1 cellular context compared by ENCODE assay signal in genomic region chr6:28789553-28790083, GRCh38.
A peak's percentile ranks its signal among the peaks of the same experiment; 100 is the strongest.
TF ChIP-seq lines count a peak whose summit lies in the region.

No MANE protein-coding gene starts in this region.

TF ChIP-seq in K562, 482 proteins besides CTCF, POLR2A, EP300 and RAD21 (continued from another document and continues in another):
- peak; percentile 48 for TF ChIP-seq BDP1 (IDR thresholded peaks at IDR 0.05; ENCODE audit: insufficient read depth, insufficient read length)
- TF ChIP-seq SLC30A9 (CRISPR knock-in tag; IDR thresholded peaks at IDR 0.05), result no peak
- TF ChIP-seq ZZZ3 (IDR thresholded peaks at IDR 0.05), result no peak
- TF ChIP-seq CBFA2T2 (conservative IDR thresholded peaks at IDR 0.05), result no peak
- TF ChIP-seq, protein P1, sequence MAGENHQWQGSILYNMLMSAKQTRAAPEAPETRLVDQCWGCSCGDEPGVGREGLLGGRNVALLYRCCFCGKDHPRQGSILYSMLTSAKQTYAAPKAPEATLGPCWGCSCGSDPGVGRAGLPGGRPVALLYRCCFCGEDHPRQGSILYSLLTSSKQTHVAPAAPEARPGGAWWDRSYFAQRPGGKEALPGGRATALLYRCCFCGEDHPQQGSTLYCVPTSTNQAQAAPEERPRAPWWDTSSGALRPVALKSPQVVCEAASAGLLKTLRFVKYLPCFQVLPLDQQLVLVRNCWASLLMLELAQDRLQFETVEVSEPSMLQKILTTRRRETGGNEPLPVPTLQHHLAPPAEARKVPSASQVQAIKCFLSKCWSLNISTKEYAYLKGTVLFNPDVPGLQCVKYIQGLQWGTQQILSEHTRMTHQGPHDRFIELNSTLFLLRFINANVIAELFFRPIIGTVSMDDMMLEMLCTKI (IDR thresholded peaks at IDR 0.05; ENCODE audit: partially characterized antibody), result no peak
- no peak; the same call in 1 of the 2 replicates for TF ChIP-seq SP1 (CRISPR knock-in tag; IDR thresholded peaks at IDR 0.05)
- no peak for TF ChIP-seq NEUROD1 (IDR thresholded peaks at IDR 0.05; ENCODE audit: borderline replicate concordance, low read depth, low read length, partially characterized antibody)
- TF ChIP-seq U2AF1 (optimal IDR thresholded peaks at IDR 0.05; ENCODE audit: low read depth, low read length), result no peak
- TF ChIP-seq LARP7 (IDR thresholded peaks at IDR 0.05), result no peak
- TF ChIP-seq, protein P2, sequence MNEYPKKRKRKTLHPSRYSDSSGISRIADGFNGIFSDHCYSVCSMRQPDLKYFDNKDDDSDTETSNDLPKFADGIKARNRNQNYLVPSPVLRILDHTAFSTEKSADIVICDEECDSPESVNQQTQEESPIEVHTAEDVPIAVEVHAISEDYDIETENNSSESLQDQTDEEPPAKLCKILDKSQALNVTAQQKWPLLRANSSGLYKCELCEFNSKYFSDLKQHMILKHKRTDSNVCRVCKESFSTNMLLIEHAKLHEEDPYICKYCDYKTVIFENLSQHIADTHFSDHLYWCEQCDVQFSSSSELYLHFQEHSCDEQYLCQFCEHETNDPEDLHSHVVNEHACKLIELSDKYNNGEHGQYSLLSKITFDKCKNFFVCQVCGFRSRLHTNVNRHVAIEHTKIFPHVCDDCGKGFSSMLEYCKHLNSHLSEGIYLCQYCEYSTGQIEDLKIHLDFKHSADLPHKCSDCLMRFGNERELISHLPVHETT (CRISPR knock-in tag; conservative IDR thresholded peaks at IDR 0.05 in 1 of 2, IDR thresholded peaks at IDR 0.05 in 1 of 2), result no peak
- no peak for TF ChIP-seq TAF7 (tag; IDR thresholded peaks at IDR 0.05)
- TF ChIP-seq XRCC4 (IDR thresholded peaks at IDR 0.05; ENCODE audit: extremely low read depth, insufficient read depth, insufficient read length), result no peak
- TF ChIP-seq ZBTB5 (IDR thresholded peaks at IDR 0.05), result peak; percentile 65
- TF ChIP-seq MCM2 (IDR thresholded peaks at IDR 0.05; ENCODE audit: low read depth), result no peak
- TF ChIP-seq, protein P3, sequence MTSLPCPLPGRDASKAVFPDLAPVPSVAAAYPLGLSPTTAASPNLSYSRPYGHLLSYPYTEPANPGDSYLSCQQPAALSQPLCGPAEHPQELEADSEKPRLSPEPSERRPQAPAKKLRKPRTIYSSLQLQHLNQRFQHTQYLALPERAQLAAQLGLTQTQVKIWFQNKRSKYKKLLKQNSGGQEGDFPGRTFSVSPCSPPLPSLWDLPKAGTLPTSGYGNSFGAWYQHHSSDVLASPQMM (CRISPR knock-in tag; IDR thresholded peaks at IDR 0.05), result no peak
- no peak; the same call in 1 of the 2 replicates for TF ChIP-seq SMAD4 (CRISPR knock-in tag; conservative IDR thresholded peaks at IDR 0.05)
- peak in 1 of 2 experiments; percentile 66; a peak in 1 of 4 replicates for TF ChIP-seq HDAC1 (IDR thresholded peaks at IDR 0.05)
- no peak for TF ChIP-seq HINFP (tag; conservative IDR thresholded peaks at IDR 0.05; ENCODE audit: low read depth)
- no peak for TF ChIP-seq E2F4 (CRISPR knock-in tag; IDR thresholded peaks at IDR 0.05; ENCODE audit: low read depth)
- peak; percentile 60 for TF ChIP-seq BRD9 (IDR thresholded peaks at IDR 0.05; ENCODE audit: low read depth, partially characterized antibody)
- TF ChIP-seq FOXP1 (CRISPR knock-in tag; IDR thresholded peaks at IDR 0.05), result peak; percentile 80; the same call in 1 of the 2 replicates
- no peak for TF ChIP-seq BMI1 (IDR thresholded peaks at IDR 0.05; ENCODE audit: low read length)
- no peak for TF ChIP-seq PTTG1 (tag; IDR thresholded peaks at IDR 0.05; ENCODE audit: low read depth)
- TF ChIP-seq PHF21A (IDR thresholded peaks at IDR 0.05; ENCODE audit: borderline replicate concordance, low read depth), result peak; percentile 76; the same call in 1 of the 2 replicates
- TF ChIP-seq RBM25 (IDR thresholded peaks at IDR 0.05; ENCODE audit: low read depth, low read length, severe bottlenecking), result no peak
- no peak for TF ChIP-seq PHB2 (IDR thresholded peaks at IDR 0.05; ENCODE audit: low read depth)
- TF ChIP-seq ZSCAN32 (CRISPR knock-in tag; IDR thresholded peaks at IDR 0.05), result no peak
- TF ChIP-seq, protein P4, sequence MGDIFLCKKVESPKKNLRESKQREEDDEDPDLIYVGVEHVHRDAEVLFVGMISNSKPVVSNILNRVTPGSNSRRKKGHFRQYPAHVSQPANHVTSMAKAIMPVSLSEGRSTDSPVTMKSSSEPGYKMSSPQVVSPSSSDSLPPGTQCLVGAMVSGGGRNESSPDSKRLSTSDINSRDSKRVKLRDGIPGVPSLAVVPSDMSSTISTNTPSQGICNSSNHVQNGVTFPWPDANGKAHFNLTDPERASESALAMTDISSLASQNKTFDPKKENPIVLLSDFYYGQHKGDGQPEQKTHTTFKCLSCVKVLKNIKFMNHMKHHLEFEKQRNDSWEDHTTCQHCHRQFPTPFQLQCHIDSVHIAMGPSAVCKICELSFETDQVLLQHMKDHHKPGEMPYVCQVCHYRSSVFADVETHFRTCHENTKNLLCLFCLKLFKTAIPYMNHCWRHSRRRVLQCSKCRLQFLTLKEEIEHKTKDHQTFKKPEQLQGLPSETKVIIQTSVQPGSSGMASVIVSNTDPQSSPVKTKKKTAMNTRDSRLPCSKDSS (IDR thresholded peaks at IDR 0.05; ENCODE audit: low read depth, partially characterized antibody), result no peak
- TF ChIP-seq E2F1 (CRISPR knock-in tag; IDR thresholded peaks at IDR 0.05), result no peak
- no peak for TF ChIP-seq WHSC1 (IDR thresholded peaks at IDR 0.05; ENCODE audit: low read length)
- TF ChIP-seq ZNF785 (CRISPR knock-in tag; IDR thresholded peaks at IDR 0.05), result no peak
- no peak for TF ChIP-seq ZNF551 (CRISPR knock-in tag; IDR thresholded peaks at IDR 0.05)
- peak; percentile 43; the same call in 1 of the 2 replicates for TF ChIP-seq NFATC3 (IDR thresholded peaks at IDR 0.05)
- TF ChIP-seq MYNN (IDR thresholded peaks at IDR 0.05), result no peak
- no peak for TF ChIP-seq MYNN (CRISPR knock-in tag; IDR thresholded peaks at IDR 0.05)
- TF ChIP-seq ZBTB1 (CRISPR knock-in tag; IDR thresholded peaks at IDR 0.05; ENCODE audit: borderline replicate concordance, low read depth), result no peak
- TF ChIP-seq ZNF280B (CRISPR knock-in tag; IDR thresholded peaks at IDR 0.05), result no peak
- no peak for TF ChIP-seq ZNF197 (CRISPR knock-in tag; IDR thresholded peaks at IDR 0.05; ENCODE audit: low read depth)
- TF ChIP-seq HDGF (IDR thresholded peaks at IDR 0.05), result no peak
- no peak for TF ChIP-seq RHOXF2B (CRISPR knock-in tag; conservative IDR thresholded peaks at IDR 0.05)
- no peak for TF ChIP-seq ZNF41 (CRISPR knock-in tag; conservative IDR thresholded peaks at IDR 0.05)
- TF ChIP-seq ARID1B (IDR thresholded peaks at IDR 0.05), result peak; percentile 62
- no peak for TF ChIP-seq HMG20A (CRISPR knock-in tag; conservative IDR thresholded peaks at IDR 0.05)
- peak in 1 of 2 experiments; percentile 37; a peak in 1 of 4 replicates for TF ChIP-seq ETV6 (IDR thresholded peaks at IDR 0.05; ENCODE audit: borderline replicate concordance in 1 of 2, low read depth in 2 of 2, low read length in 1 of 2)
- TF ChIP-seq ETV6 (CRISPR knock-in tag; IDR thresholded peaks at IDR 0.05; ENCODE audit: borderline replicate concordance), result no peak
- TF ChIP-seq ZNF143 (CRISPR knock-in tag; IDR thresholded peaks at IDR 0.05), result no peak
- no peak for TF ChIP-seq ZNF274 (IDR thresholded peaks at IDR 0.05; ENCODE audit: borderline replicate concordance, low read depth, low read length)
- TF ChIP-seq, protein P5, sequence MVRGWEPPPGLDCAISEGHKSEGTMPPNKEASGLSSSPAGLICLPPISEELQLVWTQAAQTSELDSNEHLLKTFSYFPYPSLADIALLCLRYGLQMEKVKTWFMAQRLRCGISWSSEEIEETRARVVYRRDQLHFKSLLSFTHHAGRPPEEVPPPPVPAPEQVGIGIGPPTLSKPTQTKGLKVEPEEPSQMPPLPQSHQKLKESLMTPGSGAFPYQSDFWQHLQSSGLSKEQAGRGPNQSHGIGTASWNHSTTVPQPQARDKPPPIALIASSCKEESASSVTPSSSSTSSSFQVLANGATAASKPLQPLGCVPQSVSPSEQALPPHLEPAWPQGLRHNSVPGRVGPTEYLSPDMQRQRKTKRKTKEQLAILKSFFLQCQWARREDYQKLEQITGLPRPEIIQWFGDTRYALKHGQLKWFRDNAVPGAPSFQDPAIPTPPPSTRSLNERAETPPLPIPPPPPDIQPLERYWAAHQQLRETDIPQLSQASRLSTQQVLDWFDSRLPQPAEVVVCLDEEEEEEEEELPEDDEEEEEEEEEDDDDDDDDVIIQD (CRISPR knock-in tag; IDR thresholded peaks at IDR 0.05), result no peak
- TF ChIP-seq ZBED1 (IDR thresholded peaks at IDR 0.05), result no peak
- no peak for TF ChIP-seq SMARCA5 (IDR thresholded peaks at IDR 0.05)
- peak; percentile 69; the same call in 1 of the 2 replicates for TF ChIP-seq ZNF584 (CRISPR knock-in tag; IDR thresholded peaks at IDR 0.05; ENCODE audit: low read depth)
- no peak for TF ChIP-seq ARID2 (IDR thresholded peaks at IDR 0.05)
- TF ChIP-seq FOSL1 (tag; conservative IDR thresholded peaks at IDR 0.05), result no peak; the same call in 1 of the 2 replicates
- TF ChIP-seq BRD4 (IDR thresholded peaks at IDR 0.05), result no peak
- TF ChIP-seq CREB3L1 (IDR thresholded peaks at IDR 0.05; ENCODE audit: borderline replicate concordance, low read depth), result no peak
- TF ChIP-seq FOXA3 (CRISPR knock-in tag; conservative IDR thresholded peaks at IDR 0.05 in 1 of 2, IDR thresholded peaks at IDR 0.05 in 1 of 2), result no peak; a peak in 1 of 4 replicates
